In the genomic region with DNA sequence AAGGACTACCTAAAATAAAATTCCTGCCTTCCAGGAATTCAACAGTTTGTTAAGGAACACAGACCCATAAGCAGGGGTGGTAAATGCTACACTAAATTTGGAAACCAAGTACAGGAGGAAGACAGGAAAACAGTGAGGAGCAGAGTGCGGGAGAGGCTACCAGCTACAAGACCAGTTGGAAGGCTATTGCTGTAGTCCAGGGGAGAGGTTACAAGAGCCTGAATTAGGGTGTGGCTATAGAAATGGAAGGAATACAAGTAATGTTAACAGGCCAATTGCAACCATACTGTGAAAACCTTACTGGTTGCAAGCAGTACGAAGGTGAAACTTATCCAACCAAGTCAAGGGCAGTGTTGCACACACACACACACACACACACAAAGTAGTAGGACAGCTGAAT, we compare ENCODE assay signal across 8 cellular contexts. TPM values are rescaled to one million over a fixed set of nuclear protein-coding genes. Genes with fewer than 3 reads are reported as not detected.
DNase-seq lines count a peak whose midpoint lies in the region; ATAC-seq and TF ChIP-seq lines count a peak whose summit lies in the region.

No MANE protein-coding gene starts in this region.

- peaks cover 28% of the 10 kb centered on the region for H3K4me1 ChIP-seq in CD4-positive, CD25-positive, alpha-beta regulatory T cell (ENCODE audit: control insufficient read depth, insufficient read depth, low read length, poor library complexity, severe bottlenecking)
- H3K4me1 ChIP-seq in KMS-11 (ENCODE audit: low read depth, poor library complexity, severe bottlenecking) (peaks cover 18% of the 10 kb centered on the region), breast epithelium (no peaks in the 10 kb centered on the region)

- peak overlapping the region; percentile 99 for H3K4me3 ChIP-seq in CD4-positive, CD25-positive, alpha-beta regulatory T cell (ENCODE audit: low read depth, low read length)
- H3K4me3 ChIP-seq in KMS-11 (IDR thresholded peaks at IDR 0.05; ENCODE audit: insufficient read depth, low read depth, low read length) (no peak overlapping the region), breast epithelium (peak overlapping the region in 2 of 3 donors; percentile 79 to 99)

- peaks cover 8% of the 10 kb centered on the region for H3K36me3 Mint-ChIP-seq in CD4-positive, CD25-positive, alpha-beta regulatory T cell
- H3K36me3 Mint-ChIP-seq in naive B cell: peaks cover 0 to 5% of the 10 kb centered on the region in 2 donors

- H3K4me3 Mint-ChIP-seq in CD4-positive, CD25-positive, alpha-beta regulatory T cell: peak overlapping the region; percentile 90 to 98 (median 96)
- peak overlapping the region; percentile 42 to 98 (median 97) for H3K4me3 Mint-ChIP-seq in naive B cell

- peaks cover 30% of the 10 kb centered on the region for H3K27me3 Mint-ChIP-seq in CD4-positive, CD25-positive, alpha-beta regulatory T cell
- peaks cover 8 to 12% (median 10%) of the 10 kb centered on the region in 3 donors for H3K27me3 Mint-ChIP-seq in naive B cell

- intact Hi-C loops in breast epithelium (cut with DNase I; ENCODE audit: low total_unique reads): no loop called here
- intact Hi-C loops in posterior cingulate gyrus (cut with DNase I): loop anchor here (10.0 kb wide), 2 partner anchors 119 to 159 kb away; a partner anchor contains a TSS

- H3K79me2 ChIP-seq in KMS-11 (ENCODE audit: insufficient read depth, low read depth): peaks cover 36% of the 10 kb centered on the region

- H3K9ac ChIP-seq in KMS-11: no peak overlapping the region

- H3K36me3 ChIP-seq in CD4-positive, CD25-positive, alpha-beta regulatory T cell (ENCODE audit: control insufficient read depth, insufficient read depth, low read length): no peaks in the 10 kb centered on the region
- no peaks in the 10 kb centered on the region for H3K36me3 ChIP-seq in KMS-11 (ENCODE audit: insufficient read depth)
- no peaks in the 10 kb centered on the region for H3K36me3 ChIP-seq in breast epithelium

- H3K4me2 ChIP-seq in KMS-11: peak overlapping the region; percentile 64

- H3K4me1 Mint-ChIP-seq in CD4-positive, CD25-positive, alpha-beta regulatory T cell: peaks cover 16 to 46% (median 34%) of the 10 kb centered on the region in 4 donors
- peaks cover 26 to 39% (median 28%) of the 10 kb centered on the region in 3 donors for H3K4me1 Mint-ChIP-seq in naive B cell

- H3K27ac Mint-ChIP-seq in CD4-positive, CD25-positive, alpha-beta regulatory T cell: peak overlapping the region; percentile 59 to 97 (median 95)
- peak overlapping the region in 1 of 6 donors; percentile 59 for H3K27ac Mint-ChIP-seq in naive B cell

- no peaks in the 10 kb centered on the region for H3K9me3 ChIP-seq in CD4-positive, CD25-positive, alpha-beta regulatory T cell (ENCODE audit: control insufficient read depth in 2 of 2, low read length in 2 of 2)
- no peaks in the 10 kb centered on the region for H3K9me3 ChIP-seq in breast epithelium

- ATAC-seq in CD4-positive, CD25-positive, alpha-beta regulatory T cell (ENCODE audit: low read depth in 2 of 2): no peak
- ATAC-seq in naive B cell (ENCODE audit: low read depth in 2 of 2) (no peak), HG02763 (IDR thresholded peaks at IDR 0.05; ENCODE audit: unreplicated experiment) (no peak), GM18505 (IDR thresholded peaks at IDR 0.05; ENCODE audit: unreplicated experiment) (no peak)

- no peaks in the 10 kb centered on the region for H3K9me3 Mint-ChIP-seq in CD4-positive, CD25-positive, alpha-beta regulatory T cell
- H3K9me3 Mint-ChIP-seq in naive B cell: no peaks in the 10 kb centered on the region

- H2AFZ ChIP-seq in KMS-11 (ENCODE audit: low read depth): peak overlapping the region; percentile 77

- H3K27me3 ChIP-seq in CD4-positive, CD25-positive, alpha-beta regulatory T cell (ENCODE audit: control insufficient read depth, insufficient read depth, low read length): no peaks in the 10 kb centered on the region
- no peaks in the 10 kb centered on the region for H3K27me3 ChIP-seq in KMS-11 (ENCODE audit: insufficient read depth, low read depth)
- H3K27me3 ChIP-seq in breast epithelium: no peaks in the 10 kb centered on the region

- TF ChIP-seq POLR2A in breast epithelium (IDR thresholded peaks at IDR 0.05) (no peak), GM18505 (IDR thresholded peaks at IDR 0.05; ENCODE audit: borderline replicate concordance, extremely low read depth, insufficient read depth, insufficient read length) (no peak)

- no peaks in the 10 kb centered on the region for H4K20me1 ChIP-seq in KMS-11 (ENCODE audit: insufficient read depth)

- DNase-seq in CD4-positive, CD25-positive, alpha-beta regulatory T cell: no peak
- DNase-seq in breast epithelium (ENCODE audit: low spot score in 2 of 2): no peak
- DNase-seq in naive B cell: no peak
- DNase-seq in Ammon's horn (ENCODE audit: low spot score): no peak
- no peak for DNase-seq in posterior cingulate gyrus

- TF ChIP-seq CTCF in KMS-11 (conservative IDR thresholded peaks at IDR 0.05; ENCODE audit: low read depth, low read length): no peak
- TF ChIP-seq CTCF in breast epithelium (IDR thresholded peaks at IDR 0.05): no peak

- no peak overlapping the region for H3K27ac ChIP-seq in CD4-positive, CD25-positive, alpha-beta regulatory T cell (ENCODE audit: insufficient read depth, low read length, poor library complexity, severe bottlenecking)
- H3K27ac ChIP-seq in KMS-11 (no peak overlapping the region), breast epithelium (no peak overlapping the region)

RNA-seq across cellular contexts. Expression of a gene that starts 0.9 kb away (rescaled TPM):
- total RNA-seq in CD4-positive, CD25-positive, alpha-beta regulatory T cell: 98.1 TPM
- 10 to 100 TPM; 47.2 to 71.2 (median 53.8) TPM for polyA plus RNA-seq in CD4-positive, CD25-positive, alpha-beta regulatory T cell
- total RNA-seq in breast epithelium: 10 to 100 TPM; 74.4 to 93.3 (median 82.0) TPM
- polyA plus RNA-seq in naive B cell (ENCODE audit: low read depth in 6 of 6): 10 to 100 TPM; 47.4 to 70.5 (median 57.3) TPM

RNA-seq across cellular contexts. Expression of a gene that starts 11.5 kb away (rescaled TPM):
- total RNA-seq in CD4-positive, CD25-positive, alpha-beta regulatory T cell: 19.6 TPM
- polyA plus RNA-seq in CD4-positive, CD25-positive, alpha-beta regulatory T cell: 10 to 100 TPM; 14.6 to 27.2 (median 18.2) TPM
- 10 to 100 TPM in 2 of 3 donors, 1 to 10 TPM in 1; 9.9 to 20.5 (median 13.1) TPM for total RNA-seq in breast epithelium
- 10 to 100 TPM in 3 of 6 donors, 1 to 10 TPM in 2, not detected in 1; 7.6 to 14.3 (median 11.9) TPM for polyA plus RNA-seq in naive B cell (ENCODE audit: low read depth in 6 of 6)

RNA-seq across cellular contexts. Expression of a gene that starts 54.0 kb away (rescaled TPM):
- total RNA-seq in CD4-positive, CD25-positive, alpha-beta regulatory T cell: not detected
- polyA plus RNA-seq in CD4-positive, CD25-positive, alpha-beta regulatory T cell: not detected
- total RNA-seq in breast epithelium: not detected
- polyA plus RNA-seq in naive B cell (ENCODE audit: low read depth in 6 of 6): under 1 TPM in 1 of 6 donors, not detected in 5; 0.19 TPM
